19 cellular contexts compared by ENCODE assay signal in genomic region chr4:76074468-76074867, GRCh38. TPM values are rescaled to one million over a fixed set of nuclear protein-coding genes. Genes with fewer than 3 reads are reported as not detected.
DNase-seq lines count a peak whose midpoint lies in the region; ATAC-seq, FAIRE-seq and TF ChIP-seq lines count a peak whose summit lies in the region.
"Had no signal": no experiment of that assay in that cellular context is flagged by ENCODE, and none has a peak within 500 bp of the region (broad histone marks: within the 10 kb centered on the region; RNA-seq: fewer than 3 reads in every experiment).

ART3 (plus strand) TSS chr4:76074709; CDS start chr4:76075890, 1,181 bp downstream.

- WGBS in psoas muscle, 3 donors, result 12 to 19% (median 14%) methylated on average over 1 of the region's 1 CpG

- no peak for FAIRE-seq in GM12892 (lab: Jason Lieb, UNC)
- FAIRE-seq: pancreas had no signal

- DNase-seq in GM04503 (ENCODE audit: low read depth) (peak; percentile 2), cerebellar nuclear complex (lab: John Stamatoyannopoulos, UW) (peak; percentile 47 to 72), left ventricle myocardium superior (no peak), psoas muscle (no peak), GM12892 (ENCODE audit: insufficient read length) (no peak), SHP77 treated with DMSO at 0.1 percent for 48 hours (lab: John Stamatoyannopoulos, UW) (no peak), glomerular visceral epithelial cell (ENCODE audit: extremely low spot score) (no peak)
- DNase-seq: activated effector memory CD4-positive, alpha-beta T cell treated with Interleukin-2 at 50 U/mL for 16 hours; DMS 273 treated with DMSO at 0.1 percent for 48 hours; NCI-H1105 treated with DMSO at 0.1 percent for 48 hours; NCI-H2107; NCI-H524 treated with DMSO at 0.1 percent for 48 hours; pancreas; SJCRH30; spleen had no signal

- no peaks in the 10 kb centered on the region for H3K9me3 ChIP-seq in psoas muscle
- H3K9me3 ChIP-seq: pancreas, SJCRH30, spleen had no signal

- H3K27ac ChIP-seq in psoas muscle, result peak within 1 kb of the TSS; percentile 86
- H3K27ac ChIP-seq: pancreas, SJCRH30, spleen had no signal

- peak within 1 kb of the TSS; percentile 63 for H3K4me3 ChIP-seq in psoas muscle
- H3K4me3 ChIP-seq: pancreas, SJCRH30, spleen had no signal

- no peak for TF ChIP-seq POLR2A in GM12892 (IDR thresholded peaks at IDR 0.05; ENCODE audit: low read depth, low read length)

- no peaks in the 10 kb centered on the region for H3K36me3 ChIP-seq in psoas muscle (ENCODE audit: insufficient read depth in 1 of 2, low read depth in 1 of 2)
- H3K36me3 ChIP-seq: pancreas, SJCRH30, spleen had no signal

- intact Hi-C loops in left ventricle myocardium superior (cut with micrococcal nuclease) (no loop called here), psoas muscle (cut with DNase I) (no loop called here)

- peaks cover 22% of the 10 kb centered on the region for H3K4me1 ChIP-seq in psoas muscle
- H3K4me1 ChIP-seq: pancreas, SJCRH30, spleen had no signal

- peak; percentile 96 for ATAC-seq in left ventricle myocardium superior
- ATAC-seq in psoas muscle, result peak; percentile 78 to 85 (median 82)
- ATAC-seq in GM18498 (IDR thresholded peaks at IDR 0.05; ENCODE audit: unreplicated experiment), result no peak
- ATAC-seq: pancreas had no signal

- H3K27me3 ChIP-seq in psoas muscle (ENCODE audit: insufficient read depth in 3 of 3, low read length in 2 of 3), result no peaks in the 10 kb centered on the region
- H3K27me3 ChIP-seq: pancreas, SJCRH30, spleen had no signal

- TF ChIP-seq CTCF in psoas muscle (IDR thresholded peaks at IDR 0.05), result no peak

RNA-seq across cellular contexts. Expression of gene ART3, which starts in this region (rescaled TPM):
- 145 TPM for total RNA-seq in left ventricle myocardium superior
- 100 to 1,000 TPM in 3 of 4 donors, 10 to 100 TPM in 1; 64.6 to 218 (median 138) TPM for total RNA-seq in psoas muscle
- polyA plus RNA-seq in psoas muscle, result 100 to 1,000 TPM in 2 of 3 donors, 10 to 100 TPM in 1; 33.1 to 199 (median 108) TPM
- not detected for polyA plus RNA-seq in GM12892 (2012; ENCODE audit: missing spikeins)
- total RNA-seq: A673, kidney epithelial cell had no signal
- polyA plus RNA-seq: CD14-positive monocyte had no signal

Comparison
In these comparisons a context has a peak if more than half of its experiments do, and no peak if none do; other contexts are left out.
1. DNase-seq: peak in GM04503 (single experiment) and cerebellar nuclear complex (2 of 2); none in left ventricle myocardium superior (single experiment), psoas muscle (0 of 2), GM12892 (single experiment), SHP77 treated with DMSO at 0.1 percent for 48 hours (single experiment) and glomerular visceral epithelial cell (single experiment).